Comparison of ENCODE assay signal across 8 cellular contexts in genomic region chr19:48617146-48617937, GRCh38. TPM values are rescaled to one million over a fixed set of nuclear protein-coding genes. Genes with fewer than 3 reads are reported as not detected.
A peak's percentile ranks its signal among the peaks of the same experiment; 100 is the strongest.
DNase-seq lines count a peak whose midpoint lies in the region; ATAC-seq and TF ChIP-seq lines count a peak whose summit lies in the region.

No MANE protein-coding gene starts in this region.

- peaks cover 35% of the 10 kb centered on the region for H3K79me2 ChIP-seq in KMS-11 (ENCODE audit: insufficient read depth, low read depth)

- H3K4me3 ChIP-seq in BLaER1 treated with 17β-estradiol and CSF1 and Interleukin-3, amounts not matched to agents 10 nM and 100 nM, result peak overlapping the region; percentile 79 to 100 (median 92)
- H3K4me3 ChIP-seq in KMS-11 (IDR thresholded peaks at IDR 0.05; ENCODE audit: insufficient read depth, low read depth, low read length), result peak overlapping the region; percentile 9
- H3K4me3 ChIP-seq in naive thymus-derived CD4-positive, alpha-beta T cell (ENCODE audit: low read length), result peak overlapping the region; percentile 96

- H2AFZ ChIP-seq in KMS-11 (ENCODE audit: low read depth), result no peak overlapping the region

- POLR2A ChIA-PET in naive thymus-derived CD4-positive, alpha-beta T cell (lab: Charles Lee), result interaction anchor here (0.8 to 5.2 kb wide), 8 partner anchors 8 to 203 kb away, joined by 3 to 73 read pairs (median 4); partner anchors contain the start of gene DBP

- intact Hi-C loops in dendritic cell treated with granulocyte-macrophage colony-stimulating factor and Interleukin-4, amounts not matched to agents 40 ng/mL and 50 ng/mL, for 4 days (cut with micrococcal nuclease), result no loop called here
- intact Hi-C loops in naive thymus-derived CD4-positive, alpha-beta T cell (cut with micrococcal nuclease), result loop anchor here in 1 of 2 donors (10.0 kb wide), 1 partner anchor 1027 kb away; the partner anchor contains the start of genes RRAS and SCAF1

- no peak for ATAC-seq in naive thymus-derived CD4-positive, alpha-beta T cell

- H3K27ac ChIP-seq in BLaER1 treated with 17β-estradiol and CSF1 and Interleukin-3, amounts not matched to agents 10 nM and 100 nM, result peak overlapping the region; percentile 87 to 98 (median 93); a peak in 21 of 22 replicates
- peak overlapping the region; percentile 66; the same call in 1 of the 2 replicates for H3K27ac ChIP-seq in KMS-11
- peak overlapping the region; percentile 95 for H3K27ac ChIP-seq in naive thymus-derived CD4-positive, alpha-beta T cell (ENCODE audit: low read depth, low read length)

- peaks cover 40 to 64% (median 61%) of the 10 kb centered on the region in 11 experiments for H4K20me1 ChIP-seq in BLaER1 treated with 17β-estradiol and CSF1 and Interleukin-3, amounts not matched to agents 10 nM and 100 nM
- peaks cover 26% of the 10 kb centered on the region for H4K20me1 ChIP-seq in KMS-11 (ENCODE audit: insufficient read depth)

- peak overlapping the region; percentile 96 for H3K27ac Mint-ChIP-seq in dendritic cell treated with granulocyte-macrophage colony-stimulating factor and Interleukin-4, amounts not matched to agents 40 ng/mL and 50 ng/mL, for 4 days
- peak overlapping the region in 8 of 9 donors; percentile 96 to 99 (median 98) for H3K27ac Mint-ChIP-seq in naive thymus-derived CD4-positive, alpha-beta T cell

- H3K9me3 ChIP-seq in BLaER1 treated with 17β-estradiol and CSF1 and Interleukin-3, amounts not matched to agents 10 nM and 100 nM (replicated peaks in 1 of 11), result no peaks in the 10 kb centered on the region
- H3K9me3 ChIP-seq in naive thymus-derived CD4-positive, alpha-beta T cell (ENCODE audit: control insufficient read depth in 2 of 3, low read length in 3 of 3), result no peaks in the 10 kb centered on the region

- peak overlapping the region; percentile 91 to 99 (median 97) for H3K4me2 ChIP-seq in BLaER1 treated with 17β-estradiol and CSF1 and Interleukin-3, amounts not matched to agents 10 nM and 100 nM
- H3K4me2 ChIP-seq in KMS-11, result peak overlapping the region; percentile 63

- H3K4me3 Mint-ChIP-seq in dendritic cell treated with granulocyte-macrophage colony-stimulating factor and Interleukin-4, amounts not matched to agents 40 ng/mL and 50 ng/mL, for 4 days, result peak overlapping the region; percentile 97
- H3K4me3 Mint-ChIP-seq in naive thymus-derived CD4-positive, alpha-beta T cell, result peak overlapping the region; percentile 88 to 99 (median 96)

- CTCF ChIA-PET in naive thymus-derived CD4-positive, alpha-beta T cell (lab: Charles Lee), result interaction anchor here (1.4 to 1.9 kb wide), 3 partner anchors 10 to 33 kb away, joined by 3 to 9 read pairs (median 5); no protein-coding TSS in a partner anchor

- peaks cover 63% of the 10 kb centered on the region for H3K36me3 Mint-ChIP-seq in dendritic cell treated with granulocyte-macrophage colony-stimulating factor and Interleukin-4, amounts not matched to agents 40 ng/mL and 50 ng/mL, for 4 days (ENCODE audit: low read depth)
- peaks cover 0 to 24% (median 11%) of the 10 kb centered on the region in 5 donors for H3K36me3 Mint-ChIP-seq in naive thymus-derived CD4-positive, alpha-beta T cell

- peaks cover 38 to 61% (median 52%) of the 10 kb centered on the region in 11 experiments for H3K36me3 ChIP-seq in BLaER1 treated with 17β-estradiol and CSF1 and Interleukin-3, amounts not matched to agents 10 nM and 100 nM
- H3K36me3 ChIP-seq in KMS-11 (ENCODE audit: insufficient read depth), result peaks cover 10% of the 10 kb centered on the region; the same call in 1 of the 2 replicates
- H3K36me3 ChIP-seq in naive thymus-derived CD4-positive, alpha-beta T cell (ENCODE audit: control insufficient read depth in 2 of 3, insufficient read depth in 3 of 3, low read length in 3 of 3), result peaks cover 0 to 36% (median 16%) of the 10 kb centered on the region in 3 experiments

- H3K4me1 ChIP-seq in BLaER1 treated with 17β-estradiol and CSF1 and Interleukin-3, amounts not matched to agents 10 nM and 100 nM, result peaks cover 45 to 66% (median 59%) of the 10 kb centered on the region in 10 experiments
- peaks cover 18% of the 10 kb centered on the region for H3K4me1 ChIP-seq in KMS-11 (ENCODE audit: low read depth, poor library complexity, severe bottlenecking)
- H3K4me1 ChIP-seq in naive thymus-derived CD4-positive, alpha-beta T cell (ENCODE audit: control insufficient read depth in 2 of 2, insufficient read depth in 2 of 2, low read length in 2 of 2), result peaks cover 17 to 36% of the 10 kb centered on the region in 2 donors

- no peaks in the 10 kb centered on the region for H3K27me3 ChIP-seq in BLaER1 treated with 17β-estradiol and CSF1 and Interleukin-3, amounts not matched to agents 10 nM and 100 nM
- H3K27me3 ChIP-seq in KMS-11 (ENCODE audit: insufficient read depth, low read depth), result no peaks in the 10 kb centered on the region
- no peaks in the 10 kb centered on the region for H3K27me3 ChIP-seq in naive thymus-derived CD4-positive, alpha-beta T cell (ENCODE audit: control insufficient read depth in 2 of 2, insufficient read depth in 2 of 2, low read length in 2 of 2)

- DNase-seq in naive thymus-derived CD4-positive, alpha-beta T cell, result no peak
- DNase-seq in NOMO-1 treated with dmso at 0.1 percent for 144 hours (lab: John Stamatoyannopoulos, UW; ENCODE audit: unreplicated experiment), result no peak
- no peak for DNase-seq in NCI-H345 treated with DMSO at 0.1 percent for 48 hours (lab: John Stamatoyannopoulos, UW; ENCODE audit: unreplicated experiment)
- DNase-seq in NCI-H1105 (lab: John Stamatoyannopoulos, UW), result no peak
- DNase-seq in activated CD4-positive, alpha-beta T cell treated with anti-CD3 and anti-CD28 coated beads for 4 hours, result no peak

- no peaks in the 10 kb centered on the region for H3K9me3 Mint-ChIP-seq in dendritic cell treated with granulocyte-macrophage colony-stimulating factor and Interleukin-4, amounts not matched to agents 40 ng/mL and 50 ng/mL, for 4 days
- H3K9me3 Mint-ChIP-seq in naive thymus-derived CD4-positive, alpha-beta T cell, result peaks cover 0 to 2% (median 0%) of the 10 kb centered on the region in 11 donors

- peaks cover 58% of the 10 kb centered on the region for H3K4me1 Mint-ChIP-seq in dendritic cell treated with granulocyte-macrophage colony-stimulating factor and Interleukin-4, amounts not matched to agents 40 ng/mL and 50 ng/mL, for 4 days (ENCODE audit: low read depth)
- H3K4me1 Mint-ChIP-seq in naive thymus-derived CD4-positive, alpha-beta T cell, result peaks cover 29 to 50% (median 40%) of the 10 kb centered on the region in 7 donors

- peak overlapping the region; percentile 93 to 100 (median 98) for H3K9ac ChIP-seq in BLaER1 treated with 17β-estradiol and CSF1 and Interleukin-3, amounts not matched to agents 10 nM and 100 nM
- peak overlapping the region; percentile 94; the same call in 1 of the 2 replicates for H3K9ac ChIP-seq in KMS-11

- no peaks in the 10 kb centered on the region for H3K27me3 Mint-ChIP-seq in dendritic cell treated with granulocyte-macrophage colony-stimulating factor and Interleukin-4, amounts not matched to agents 40 ng/mL and 50 ng/mL, for 4 days
- no peaks in the 10 kb centered on the region for H3K27me3 Mint-ChIP-seq in naive thymus-derived CD4-positive, alpha-beta T cell

- no peak; the same call in 1 of the 2 replicates for TF ChIP-seq CTCF in KMS-11 (conservative IDR thresholded peaks at IDR 0.05; ENCODE audit: low read depth, low read length)

RNA-seq across cellular contexts. Expression of gene RPL18, which starts 1.6 kb away (rescaled TPM):
- total RNA-seq in naive thymus-derived CD4-positive, alpha-beta T cell, result 1,000 to 10,000 TPM; 1,570 to 2,826 (median 2,745) TPM
- polyA plus RNA-seq in naive thymus-derived CD4-positive, alpha-beta T cell, result 1,000 to 10,000 TPM; 2,813 to 2,817 TPM

RNA-seq across cellular contexts. Expression of gene SPHK2, which starts 2.0 kb away (rescaled TPM):
- total RNA-seq in naive thymus-derived CD4-positive, alpha-beta T cell, result 10 to 100 TPM; 20.1 to 34.7 (median 30.5) TPM
- polyA plus RNA-seq in naive thymus-derived CD4-positive, alpha-beta T cell, result 10 to 100 TPM; 11.2 to 11.7 TPM

RNA-seq across cellular contexts. Expression of gene FAM83E, which starts 2.5 kb away (rescaled TPM):
- 1 to 10 TPM in 3 of 5 experiments, under 1 TPM in 1, not detected in 1; 0.80 to 3.7 (median 2.9) TPM for total RNA-seq in naive thymus-derived CD4-positive, alpha-beta T cell
- polyA plus RNA-seq in naive thymus-derived CD4-positive, alpha-beta T cell, result under 1 TPM in 1 of 2 donors, not detected in 1; 0.66 TPM

RNA-seq across cellular contexts. Expression of gene SPACA4, which starts 10.8 kb away (rescaled TPM):
- not detected for total RNA-seq in naive thymus-derived CD4-positive, alpha-beta T cell
- not detected for polyA plus RNA-seq in naive thymus-derived CD4-positive, alpha-beta T cell

RNA-seq across cellular contexts. Expression of gene DBP, which starts 19.8 kb away (rescaled TPM):
- 10 to 100 TPM; 11.9 to 79.9 (median 33.2) TPM for total RNA-seq in naive thymus-derived CD4-positive, alpha-beta T cell
- polyA plus RNA-seq in naive thymus-derived CD4-positive, alpha-beta T cell, result 100 to 1,000 TPM in 1 of 2 donors, 10 to 100 TPM in 1; 61.7 to 130 TPM

Comparison
In these comparisons a context has a peak if more than half of its experiments do, and no peak if none do; other contexts are left out.
1. H3K4me3 ChIP-seq: peak in every context shown above with its lines; median percentile 96 in naive thymus-derived CD4-positive, alpha-beta T cell; 92 in BLaER1 treated with 17β-estradiol and CSF1 and Interleukin-3, amounts not matched to agents 10 nM and 100 nM; 9 in KMS-11.